11 cellular contexts compared by ENCODE assay signal in genomic region chr11:8036002-8036802, GRCh38.
"Had no signal": no experiment of that assay in that cellular context is flagged by ENCODE, and none has a peak within 500 bp of the region (broad histone marks: within the 10 kb centered on the region; RNA-seq: fewer than 3 reads in every experiment).

No MANE protein-coding gene starts in this region.

- H3K36me3 Mint-ChIP-seq: activated naive CD4-positive, alpha-beta T cell treated with anti-CD3 and anti-CD28 coated beads, Interleukin-2, amount 50 U/mL, for 24 hours; naive B cell had no signal

- H3K27ac Mint-ChIP-seq: activated CD4-positive, alpha-beta T cell treated with anti-CD3 and anti-CD28 coated beads for 36 hours; activated naive CD4-positive, alpha-beta T cell treated with anti-CD3 and anti-CD28 coated beads, Interleukin-2, amount 50 U/mL, for 24 hours; activated T-helper 2 cell treated with anti-CD3 and anti-CD28 coated beads, Interferon-gamma antibody, Interleukin-2, Interleukin-4, amounts not matched to agents 10 μg/mL and 5 μg/mL and 100 μg/mL, durations not matched to agents 14 hours and 24 hours and 36 hours; dendritic cell treated with granulocyte-macrophage colony-stimulating factor and Interleukin-4, amounts not matched to agents 40 ng/mL and 50 ng/mL, for 4 days; effector memory CD8-positive, alpha-beta T cell; naive B cell had no signal

- DNase-seq: activated CD4-positive, alpha-beta T cell treated with anti-CD3 and anti-CD28 coated beads for 36 hours; activated T-cell treated with anti-CD3 and anti-CD28 coated beads for 4 hours; effector memory CD8-positive, alpha-beta T cell; hippocampal formation; naive B cell; posterior cingulate gyrus; stimulated activated naive CD4-positive, alpha-beta T cell had no signal

- H3K4me3 ChIP-seq: gastroesophageal sphincter had no signal

- ATAC-seq: activated CD4-positive, alpha-beta T cell treated with anti-CD3 and anti-CD28 coated beads for 36 hours; effector memory CD8-positive, alpha-beta T cell; gastroesophageal sphincter had no signal

- H3K27ac ChIP-seq: gastroesophageal sphincter had no signal

- H3K9me3 ChIP-seq: gastroesophageal sphincter had no signal

- H3K36me3 ChIP-seq: gastroesophageal sphincter had no signal

- H3K4me3 Mint-ChIP-seq: activated CD4-positive, alpha-beta T cell treated with anti-CD3 and anti-CD28 coated beads for 36 hours; activated naive CD4-positive, alpha-beta T cell treated with anti-CD3 and anti-CD28 coated beads, Interleukin-2, amount 50 U/mL, for 24 hours; dendritic cell treated with granulocyte-macrophage colony-stimulating factor and Interleukin-4, amounts not matched to agents 40 ng/mL and 50 ng/mL, for 4 days; effector memory CD8-positive, alpha-beta T cell; naive B cell had no signal

- H3K9me3 Mint-ChIP-seq: activated naive CD4-positive, alpha-beta T cell treated with anti-CD3 and anti-CD28 coated beads, Interleukin-2, amount 50 U/mL, for 24 hours; activated T-helper 2 cell treated with anti-CD3 and anti-CD28 coated beads, Interferon-gamma antibody, Interleukin-2, Interleukin-4, amounts not matched to agents 10 μg/mL and 5 μg/mL and 100 μg/mL, durations not matched to agents 14 hours and 24 hours and 36 hours; dendritic cell treated with granulocyte-macrophage colony-stimulating factor and Interleukin-4, amounts not matched to agents 40 ng/mL and 50 ng/mL, for 4 days; effector memory CD8-positive, alpha-beta T cell; naive B cell had no signal

- H3K27me3 ChIP-seq: gastroesophageal sphincter had no signal
